ENCODE assay signal across 26 cellular contexts in the genomic region with DNA sequence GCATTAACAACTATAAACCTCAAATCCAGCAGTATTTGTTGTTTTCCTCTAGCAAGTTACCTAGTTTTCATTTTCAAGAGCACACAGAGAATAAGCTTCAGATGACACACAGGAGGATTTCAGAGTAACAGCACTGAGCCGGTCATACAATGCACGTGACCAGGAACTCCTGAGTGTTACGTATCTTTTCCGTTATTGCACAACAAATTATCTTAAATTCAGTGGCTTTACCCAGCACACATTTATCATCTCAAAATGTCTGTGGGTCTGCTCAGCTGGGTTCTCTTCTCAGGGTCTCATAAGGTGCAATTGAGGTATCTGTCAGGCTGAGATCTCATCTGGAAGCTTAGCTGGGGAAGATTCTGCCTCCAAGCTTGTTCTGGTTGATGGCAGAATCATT.
"Had no signal": no experiment of that assay in that cellular context is flagged by ENCODE, and none has a peak within 500 bp of the region (broad histone marks: within the 10 kb centered on the region; RNA-seq: fewer than 3 reads in every experiment).

No MANE protein-coding gene starts in this region.

- H3K36me3 ChIP-seq: colonic mucosa, esophagus squamous epithelium, gastrocnemius medialis, heart right ventricle, left lung, lower lobe of right lung had no signal

- H3K9me3 ChIP-seq: colonic mucosa, esophagus squamous epithelium, gastrocnemius medialis, heart right ventricle, left lung, lower lobe of right lung had no signal

- H3K27ac ChIP-seq: colonic mucosa, epithelial cell of prostate, esophagus squamous epithelium, gastrocnemius medialis, heart right ventricle, left lung, lower lobe of right lung had no signal

- DNase-seq: colonic mucosa; cortex of kidney; effector CD8-positive, alpha-beta T cell; effector memory CD8-positive, alpha-beta T cell; endodermal cell; erythroblast; esophagus squamous epithelium; foreskin fibroblast; foreskin melanocyte; gastrocnemius medialis; glutamatergic neuron; heart right ventricle; hippocampal formation; left cardiac atrium; left lung; left ventricle myocardium superior; lower lobe of right lung; mesendoderm; midbrain; naive B cell; naive thymus-derived CD8-positive, alpha-beta T cell had no signal

- ATAC-seq: effector memory CD8-positive, alpha-beta T cell; esophagus mucosa; gastrocnemius medialis; heart right ventricle; left cardiac atrium; left lung; left ventricle myocardium superior; lower lobe of right lung; naive thymus-derived CD8-positive, alpha-beta T cell had no signal

- H3K4me3 ChIP-seq: colonic mucosa, esophagus squamous epithelium, gastrocnemius medialis, heart right ventricle, left lung, lower lobe of right lung had no signal

- H3K4me1 ChIP-seq: colonic mucosa, gastrocnemius medialis, left lung had no signal

- H3K27me3 ChIP-seq: colonic mucosa, esophagus squamous epithelium, gastrocnemius medialis, heart right ventricle, left lung had no signal

- FAIRE-seq: endometrium, islet of Langerhans, keratinocyte had no signal
